1 cellular context compared by ENCODE assay signal in the genomic region with DNA sequence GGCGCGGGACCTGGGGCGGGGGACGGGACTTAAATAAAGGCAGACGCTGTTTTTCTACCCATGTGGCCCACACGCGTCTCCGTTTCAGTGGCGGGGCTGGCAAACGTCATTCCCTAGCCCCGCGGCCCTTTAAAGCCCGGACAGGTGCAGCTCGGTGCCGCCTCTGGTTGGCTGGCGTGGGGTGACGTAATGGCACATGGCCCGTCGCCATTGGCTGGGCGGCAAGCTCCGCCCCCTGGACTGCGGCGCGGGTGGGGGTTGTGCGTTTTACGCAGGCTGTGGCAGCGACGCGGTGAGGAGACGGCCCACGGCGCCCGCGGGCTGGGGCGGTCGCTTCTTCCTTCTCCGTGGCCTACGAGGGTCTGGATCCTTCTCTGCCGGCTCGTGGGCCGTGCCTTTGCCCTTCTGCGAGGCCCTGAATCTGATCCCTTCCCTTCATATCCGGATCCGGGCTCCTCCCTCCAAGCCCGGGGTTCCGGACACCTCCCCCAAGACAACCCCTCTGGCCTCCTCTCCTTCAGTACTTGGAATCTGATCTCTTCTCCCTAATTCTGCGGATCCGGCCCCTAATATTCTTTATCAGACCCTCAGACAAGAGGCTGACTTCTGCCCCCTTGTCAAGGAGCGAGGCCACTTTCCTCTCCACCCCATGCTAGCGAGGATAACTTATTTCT.
TF ChIP-seq lines count a peak whose summit lies in the region.

A gene with protein sequence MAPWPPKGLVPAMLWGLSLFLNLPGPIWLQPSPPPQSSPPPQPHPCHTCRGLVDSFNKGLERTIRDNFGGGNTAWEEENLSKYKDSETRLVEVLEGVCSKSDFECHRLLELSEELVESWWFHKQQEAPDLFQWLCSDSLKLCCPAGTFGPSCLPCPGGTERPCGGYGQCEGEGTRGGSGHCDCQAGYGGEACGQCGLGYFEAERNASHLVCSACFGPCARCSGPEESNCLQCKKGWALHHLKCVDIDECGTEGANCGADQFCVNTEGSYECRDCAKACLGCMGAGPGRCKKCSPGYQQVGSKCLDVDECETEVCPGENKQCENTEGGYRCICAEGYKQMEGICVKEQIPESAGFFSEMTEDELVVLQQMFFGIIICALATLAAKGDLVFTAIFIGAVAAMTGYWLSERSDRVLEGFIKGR (plus strand): TSS at position 274 of the 674 bp plus-strand sequence. CDS start 605 bp downstream, outside the sequence.

TF ChIP-seq in K562, 482 proteins besides CTCF, POLR2A, EP300 and RAD21 (continued from another document and continues in another):
- TF ChIP-seq, protein P1, sequence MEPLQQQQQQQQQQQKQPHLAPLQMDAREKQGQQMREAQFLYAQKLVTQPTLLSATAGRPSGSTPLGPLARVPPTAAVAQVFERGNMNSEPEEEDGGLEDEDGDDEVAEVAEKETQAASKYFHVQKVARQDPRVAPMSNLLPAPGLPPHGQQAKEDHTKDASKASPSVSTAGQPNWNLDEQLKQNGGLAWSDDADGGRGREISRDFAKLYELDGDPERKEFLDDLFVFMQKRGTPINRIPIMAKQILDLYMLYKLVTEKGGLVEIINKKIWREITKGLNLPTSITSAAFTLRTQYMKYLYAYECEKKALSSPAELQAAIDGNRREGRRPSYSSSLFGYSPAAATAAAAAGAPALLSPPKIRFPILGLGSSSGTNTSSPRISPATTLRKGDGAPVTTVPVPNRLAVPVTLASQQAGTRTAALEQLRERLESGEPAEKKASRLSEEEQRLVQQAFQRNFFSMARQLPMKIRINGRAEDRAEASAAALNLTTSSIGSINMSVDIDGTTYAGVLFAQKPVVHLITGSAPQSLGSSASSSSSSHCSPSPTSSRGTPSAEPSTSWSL (CRISPR knock-in tag; IDR thresholded peaks at IDR 0.05; ENCODE audit: borderline replicate concordance), result no peak
- no peak for TF ChIP-seq KDM4B (IDR thresholded peaks at IDR 0.05; ENCODE audit: borderline replicate concordance in 2 of 2, low read depth in 1 of 2)
- TF ChIP-seq ZNF3 (CRISPR knock-in tag; IDR thresholded peaks at IDR 0.05), result no peak
- no peak for TF ChIP-seq SRF (CRISPR knock-in tag; IDR thresholded peaks at IDR 0.05)
- no peak for TF ChIP-seq ZNF133 (CRISPR knock-in tag; IDR thresholded peaks at IDR 0.05)
- no peak for TF ChIP-seq ZFP30 (CRISPR knock-in tag; IDR thresholded peaks at IDR 0.05; ENCODE audit: borderline replicate concordance)
- no peak for TF ChIP-seq HMG20B (CRISPR knock-in tag; IDR thresholded peaks at IDR 0.05)
- no peak for TF ChIP-seq PTTG1 (tag; IDR thresholded peaks at IDR 0.05; ENCODE audit: low read depth)
- no peak for TF ChIP-seq PTBP1 (IDR thresholded peaks at IDR 0.05; ENCODE audit: low read depth, low read length)
- no peak for TF ChIP-seq HSF4 (CRISPR knock-in tag; IDR thresholded peaks at IDR 0.05; ENCODE audit: borderline replicate concordance)
- TF ChIP-seq, protein P2, sequence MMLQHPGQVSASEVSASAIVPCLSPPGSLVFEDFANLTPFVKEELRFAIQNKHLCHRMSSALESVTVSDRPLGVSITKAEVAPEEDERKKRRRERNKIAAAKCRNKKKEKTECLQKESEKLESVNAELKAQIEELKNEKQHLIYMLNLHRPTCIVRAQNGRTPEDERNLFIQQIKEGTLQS (IDR thresholded peaks at IDR 0.05), result peak; percentile 99
- TF ChIP-seq, protein P2 (CRISPR knock-in tag; conservative IDR thresholded peaks at IDR 0.05), result no peak
- no peak for TF ChIP-seq GATAD2B (IDR thresholded peaks at IDR 0.05; ENCODE audit: borderline replicate concordance)
- no peak for TF ChIP-seq CSDE1 (IDR thresholded peaks at IDR 0.05)
- TF ChIP-seq FOXP1 (CRISPR knock-in tag; IDR thresholded peaks at IDR 0.05), result no peak; the same call in 1 of the 2 replicates
- no peak for TF ChIP-seq HDGF (IDR thresholded peaks at IDR 0.05)
- no peak for TF ChIP-seq TAF15 (IDR thresholded peaks at IDR 0.05; ENCODE audit: low read depth, low read length)
- no peak for TF ChIP-seq ZNF778 (CRISPR knock-in tag; IDR thresholded peaks at IDR 0.05)
- peak; percentile 79 for TF ChIP-seq NEUROD1 (IDR thresholded peaks at IDR 0.05; ENCODE audit: borderline replicate concordance, low read depth, low read length, partially characterized antibody)
- no peak for TF ChIP-seq SMARCC2 (IDR thresholded peaks at IDR 0.05; ENCODE audit: low read depth)
- no peak for TF ChIP-seq ZNF408 (CRISPR knock-in tag; IDR thresholded peaks at IDR 0.05; ENCODE audit: low read depth)
- TF ChIP-seq LCOR (CRISPR knock-in tag; IDR thresholded peaks at IDR 0.05), result peak; percentile 88
- no peak for TF ChIP-seq ZNF717 (CRISPR knock-in tag; IDR thresholded peaks at IDR 0.05)
- TF ChIP-seq POLR3G (IDR thresholded peaks at IDR 0.05; ENCODE audit: extremely low read depth, insufficient read length, insufficient replicate concordance), result no peak
- TF ChIP-seq, protein P3, sequence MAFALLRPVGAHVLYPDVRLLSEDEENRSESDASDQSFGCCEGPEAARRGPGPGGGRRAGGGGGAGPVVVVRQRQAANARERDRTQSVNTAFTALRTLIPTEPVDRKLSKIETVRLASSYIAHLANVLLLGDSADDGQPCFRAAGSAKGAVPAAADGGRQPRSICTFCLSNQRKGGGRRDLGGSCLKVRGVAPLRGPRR (CRISPR knock-in tag; IDR thresholded peaks at IDR 0.05), result no peak
- no peak for TF ChIP-seq SRSF9 (IDR thresholded peaks at IDR 0.05; ENCODE audit: borderline replicate concordance, low read depth, low read length)
- TF ChIP-seq, protein P4, sequence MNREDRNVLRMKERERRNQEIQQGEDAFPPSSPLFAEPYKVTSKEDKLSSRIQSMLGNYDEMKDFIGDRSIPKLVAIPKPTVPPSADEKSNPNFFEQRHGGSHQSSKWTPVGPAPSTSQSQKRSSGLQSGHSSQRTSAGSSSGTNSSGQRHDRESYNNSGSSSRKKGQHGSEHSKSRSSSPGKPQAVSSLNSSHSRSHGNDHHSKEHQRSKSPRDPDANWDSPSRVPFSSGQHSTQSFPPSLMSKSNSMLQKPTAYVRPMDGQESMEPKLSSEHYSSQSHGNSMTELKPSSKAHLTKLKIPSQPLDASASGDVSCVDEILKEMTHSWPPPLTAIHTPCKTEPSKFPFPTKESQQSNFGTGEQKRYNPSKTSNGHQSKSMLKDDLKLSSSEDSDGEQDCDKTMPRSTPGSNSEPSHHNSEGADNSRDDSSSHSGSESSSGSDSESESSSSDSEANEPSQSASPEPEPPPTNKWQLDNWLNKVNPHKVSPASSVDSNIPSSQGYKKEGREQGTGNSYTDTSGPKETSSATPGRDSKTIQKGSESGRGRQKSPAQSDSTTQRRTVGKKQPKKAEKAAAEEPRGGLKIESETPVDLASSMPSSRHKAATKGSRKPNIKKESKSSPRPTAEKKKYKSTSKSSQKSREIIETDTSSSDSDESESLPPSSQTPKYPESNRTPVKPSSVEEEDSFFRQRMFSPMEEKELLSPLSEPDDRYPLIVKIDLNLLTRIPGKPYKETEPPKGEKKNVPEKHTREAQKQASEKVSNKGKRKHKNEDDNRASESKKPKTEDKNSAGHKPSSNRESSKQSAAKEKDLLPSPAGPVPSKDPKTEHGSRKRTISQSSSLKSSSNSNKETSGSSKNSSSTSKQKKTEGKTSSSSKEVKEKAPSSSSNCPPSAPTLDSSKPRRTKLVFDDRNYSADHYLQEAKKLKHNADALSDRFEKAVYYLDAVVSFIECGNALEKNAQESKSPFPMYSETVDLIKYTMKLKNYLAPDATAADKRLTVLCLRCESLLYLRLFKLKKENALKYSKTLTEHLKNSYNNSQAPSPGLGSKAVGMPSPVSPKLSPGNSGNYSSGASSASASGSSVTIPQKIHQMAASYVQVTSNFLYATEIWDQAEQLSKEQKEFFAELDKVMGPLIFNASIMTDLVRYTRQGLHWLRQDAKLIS (CRISPR knock-in tag; IDR thresholded peaks at IDR 0.05), result no peak
- TF ChIP-seq NR2C2 (CRISPR knock-in tag; IDR thresholded peaks at IDR 0.05), result peak; percentile 69
- no peak for TF ChIP-seq NR2C2 (tag; IDR thresholded peaks at IDR 0.05)
- TF ChIP-seq SETDB1 (IDR thresholded peaks at IDR 0.05; ENCODE audit: low read length), result no peak
- TF ChIP-seq, protein P5, sequence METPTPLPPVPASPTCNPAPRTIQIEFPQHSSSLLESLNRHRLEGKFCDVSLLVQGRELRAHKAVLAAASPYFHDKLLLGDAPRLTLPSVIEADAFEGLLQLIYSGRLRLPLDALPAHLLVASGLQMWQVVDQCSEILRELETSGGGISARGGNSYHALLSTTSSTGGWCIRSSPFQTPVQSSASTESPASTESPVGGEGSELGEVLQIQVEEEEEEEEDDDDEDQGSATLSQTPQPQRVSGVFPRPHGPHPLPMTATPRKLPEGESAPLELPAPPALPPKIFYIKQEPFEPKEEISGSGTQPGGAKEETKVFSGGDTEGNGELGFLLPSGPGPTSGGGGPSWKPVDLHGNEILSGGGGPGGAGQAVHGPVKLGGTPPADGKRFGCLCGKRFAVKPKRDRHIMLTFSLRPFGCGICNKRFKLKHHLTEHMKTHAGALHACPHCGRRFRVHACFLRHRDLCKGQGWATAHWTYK (CRISPR knock-in tag; IDR thresholded peaks at IDR 0.05), result peak; percentile 41; the same call in 1 of the 2 replicates
- no peak for TF ChIP-seq NR2F6 (CRISPR knock-in tag; IDR thresholded peaks at IDR 0.05)
- TF ChIP-seq BRD9 (IDR thresholded peaks at IDR 0.05; ENCODE audit: low read depth, partially characterized antibody), result peak; percentile 71
- no peak for TF ChIP-seq FOXM1 (IDR thresholded peaks at IDR 0.05; ENCODE audit: low read depth)
- TF ChIP-seq FOXM1 (CRISPR knock-in tag; IDR thresholded peaks at IDR 0.05; ENCODE audit: low read depth), result no peak
- TF ChIP-seq, protein P6, sequence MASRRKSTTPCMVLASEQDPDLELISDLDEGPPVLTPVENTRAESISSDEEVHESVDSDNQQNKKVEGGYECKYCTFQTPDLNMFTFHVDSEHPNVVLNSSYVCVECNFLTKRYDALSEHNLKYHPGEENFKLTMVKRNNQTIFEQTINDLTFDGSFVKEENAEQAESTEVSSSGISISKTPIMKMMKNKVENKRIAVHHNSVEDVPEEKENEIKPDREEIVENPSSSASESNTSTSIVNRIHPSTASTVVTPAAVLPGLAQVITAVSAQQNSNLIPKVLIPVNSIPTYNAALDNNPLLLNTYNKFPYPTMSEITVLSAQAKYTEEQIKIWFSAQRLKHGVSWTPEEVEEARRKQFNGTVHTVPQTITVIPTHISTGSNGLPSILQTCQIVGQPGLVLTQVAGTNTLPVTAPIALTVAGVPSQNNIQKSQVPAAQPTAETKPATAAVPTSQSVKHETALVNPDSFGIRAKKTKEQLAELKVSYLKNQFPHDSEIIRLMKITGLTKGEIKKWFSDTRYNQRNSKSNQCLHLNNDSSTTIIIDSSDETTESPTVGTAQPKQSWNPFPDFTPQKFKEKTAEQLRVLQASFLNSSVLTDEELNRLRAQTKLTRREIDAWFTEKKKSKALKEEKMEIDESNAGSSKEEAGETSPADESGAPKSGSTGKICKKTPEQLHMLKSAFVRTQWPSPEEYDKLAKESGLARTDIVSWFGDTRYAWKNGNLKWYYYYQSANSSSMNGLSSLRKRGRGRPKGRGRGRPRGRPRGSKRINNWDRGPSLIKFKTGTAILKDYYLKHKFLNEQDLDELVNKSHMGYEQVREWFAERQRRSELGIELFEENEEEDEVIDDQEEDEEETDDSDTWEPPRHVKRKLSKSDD (conservative IDR thresholded peaks at IDR 0.05; ENCODE audit: low read length), result no peak
- TF ChIP-seq, protein P7, sequence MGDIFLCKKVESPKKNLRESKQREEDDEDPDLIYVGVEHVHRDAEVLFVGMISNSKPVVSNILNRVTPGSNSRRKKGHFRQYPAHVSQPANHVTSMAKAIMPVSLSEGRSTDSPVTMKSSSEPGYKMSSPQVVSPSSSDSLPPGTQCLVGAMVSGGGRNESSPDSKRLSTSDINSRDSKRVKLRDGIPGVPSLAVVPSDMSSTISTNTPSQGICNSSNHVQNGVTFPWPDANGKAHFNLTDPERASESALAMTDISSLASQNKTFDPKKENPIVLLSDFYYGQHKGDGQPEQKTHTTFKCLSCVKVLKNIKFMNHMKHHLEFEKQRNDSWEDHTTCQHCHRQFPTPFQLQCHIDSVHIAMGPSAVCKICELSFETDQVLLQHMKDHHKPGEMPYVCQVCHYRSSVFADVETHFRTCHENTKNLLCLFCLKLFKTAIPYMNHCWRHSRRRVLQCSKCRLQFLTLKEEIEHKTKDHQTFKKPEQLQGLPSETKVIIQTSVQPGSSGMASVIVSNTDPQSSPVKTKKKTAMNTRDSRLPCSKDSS (IDR thresholded peaks at IDR 0.05; ENCODE audit: low read depth, partially characterized antibody), result no peak
- no peak for TF ChIP-seq ARID1B (IDR thresholded peaks at IDR 0.05)
- TF ChIP-seq, protein P8, sequence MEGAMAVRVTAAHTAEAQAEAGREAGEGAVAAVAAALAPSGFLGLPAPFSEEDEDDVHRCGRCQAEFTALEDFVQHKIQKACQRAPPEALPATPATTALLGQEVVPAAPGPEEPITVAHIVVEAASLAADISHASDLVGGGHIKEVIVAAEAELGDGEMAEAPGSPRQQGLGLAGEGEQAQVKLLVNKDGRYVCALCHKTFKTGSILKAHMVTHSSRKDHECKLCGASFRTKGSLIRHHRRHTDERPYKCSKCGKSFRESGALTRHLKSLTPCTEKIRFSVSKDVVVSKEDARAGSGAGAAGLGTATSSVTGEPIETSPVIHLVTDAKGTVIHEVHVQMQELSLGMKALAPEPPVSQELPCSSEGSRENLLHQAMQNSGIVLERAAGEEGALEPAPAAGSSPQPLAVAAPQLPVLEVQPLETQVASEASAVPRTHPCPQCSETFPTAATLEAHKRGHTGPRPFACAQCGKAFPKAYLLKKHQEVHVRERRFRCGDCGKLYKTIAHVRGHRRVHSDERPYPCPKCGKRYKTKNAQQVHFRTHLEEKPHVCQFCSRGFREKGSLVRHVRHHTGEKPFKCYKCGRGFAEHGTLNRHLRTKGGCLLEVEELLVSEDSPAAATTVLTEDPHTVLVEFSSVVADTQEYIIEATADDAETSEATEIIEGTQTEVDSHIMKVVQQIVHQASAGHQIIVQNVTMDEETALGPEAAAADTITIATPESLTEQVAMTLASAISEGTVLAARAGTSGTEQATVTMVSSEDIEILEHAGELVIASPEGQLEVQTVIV (CRISPR knock-in tag; IDR thresholded peaks at IDR 0.05; ENCODE audit: borderline replicate concordance), result no peak
- no peak for TF ChIP-seq MEIS2 (IDR thresholded peaks at IDR 0.05; ENCODE audit: partially characterized antibody)
- TF ChIP-seq, protein P9, sequence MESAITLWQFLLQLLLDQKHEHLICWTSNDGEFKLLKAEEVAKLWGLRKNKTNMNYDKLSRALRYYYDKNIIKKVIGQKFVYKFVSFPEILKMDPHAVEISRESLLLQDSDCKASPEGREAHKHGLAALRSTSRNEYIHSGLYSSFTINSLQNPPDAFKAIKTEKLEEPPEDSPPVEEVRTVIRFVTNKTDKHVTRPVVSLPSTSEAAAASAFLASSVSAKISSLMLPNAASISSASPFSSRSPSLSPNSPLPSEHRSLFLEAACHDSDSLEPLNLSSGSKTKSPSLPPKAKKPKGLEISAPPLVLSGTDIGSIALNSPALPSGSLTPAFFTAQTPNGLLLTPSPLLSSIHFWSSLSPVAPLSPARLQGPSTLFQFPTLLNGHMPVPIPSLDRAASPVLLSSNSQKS (CRISPR knock-in tag; IDR thresholded peaks at IDR 0.05), result no peak
- TF ChIP-seq ZNF311 (CRISPR knock-in tag; IDR thresholded peaks at IDR 0.05), result no peak
- no peak for TF ChIP-seq FOSL1 (tag; conservative IDR thresholded peaks at IDR 0.05)
- no peak for TF ChIP-seq HDAC8 (tag; IDR thresholded peaks at IDR 0.05)
- TF ChIP-seq FOXK2 (conservative IDR thresholded peaks at IDR 0.05 in 1 of 2, IDR thresholded peaks at IDR 0.05 in 1 of 2; ENCODE audit: low read depth in 2 of 2), result peak; percentile 42 to 49; a peak in 1 of 4 replicates
- peak; percentile 95 for TF ChIP-seq CREM (IDR thresholded peaks at IDR 0.05; ENCODE audit: low read depth)
- TF ChIP-seq ZNF41 (CRISPR knock-in tag; conservative IDR thresholded peaks at IDR 0.05), result no peak
- TF ChIP-seq CBX2 (IDR thresholded peaks at IDR 0.05; ENCODE audit: insufficient read depth, low read length, poor library complexity, severe bottlenecking), result no peak
- no peak for TF ChIP-seq ZNF253 (CRISPR knock-in tag; conservative IDR thresholded peaks at IDR 0.05)
